ENCODE assay signal across 13 cellular contexts in genomic region chr5:103228056-103228455, GRCh38.
"Had no signal": no experiment of that assay in that cellular context is flagged by ENCODE, and none has a peak within 500 bp of the region (broad histone marks: within the 10 kb centered on the region; RNA-seq: fewer than 3 reads in every experiment).

No MANE protein-coding gene starts in this region.

- H3K9me3 ChIP-seq: lower lobe of right lung, ovary had no signal

- H3K4me2 ChIP-seq: smooth muscle cell had no signal

- H3K4me1 ChIP-seq: heart left ventricle, lower lobe of right lung had no signal

- H3K27ac ChIP-seq: heart left ventricle, lower lobe of right lung, ovary had no signal

- H3K4me3 ChIP-seq: heart left ventricle, lower lobe of right lung, ovary, smooth muscle cell had no signal

- H3K36me3 ChIP-seq: heart left ventricle, lower lobe of right lung, ovary had no signal

- DNase-seq: cortex of kidney; effector memory CD4-positive, alpha-beta T cell; heart left ventricle; hippocampal formation; left colon; lower lobe of right lung; natural killer cell; ovary; right cardiac atrium; stimulated activated CD4-positive, alpha-beta T cell treated with anti-CD3 and anti-CD28 coated beads, Interleukin-2, amount 100 ng/mL, for 48 hours; stimulated activated naive CD4-positive, alpha-beta T cell treated with Interleukin-2 at 50 U/mL for 16 hours had no signal

- ATAC-seq: esophagus mucosa, heart left ventricle, left colon, lower lobe of right lung, natural killer cell, right cardiac atrium had no signal

- H3K27me3 ChIP-seq: heart left ventricle, ovary had no signal
